ENCODE assay signal across 15 cellular contexts in the genomic region with DNA sequence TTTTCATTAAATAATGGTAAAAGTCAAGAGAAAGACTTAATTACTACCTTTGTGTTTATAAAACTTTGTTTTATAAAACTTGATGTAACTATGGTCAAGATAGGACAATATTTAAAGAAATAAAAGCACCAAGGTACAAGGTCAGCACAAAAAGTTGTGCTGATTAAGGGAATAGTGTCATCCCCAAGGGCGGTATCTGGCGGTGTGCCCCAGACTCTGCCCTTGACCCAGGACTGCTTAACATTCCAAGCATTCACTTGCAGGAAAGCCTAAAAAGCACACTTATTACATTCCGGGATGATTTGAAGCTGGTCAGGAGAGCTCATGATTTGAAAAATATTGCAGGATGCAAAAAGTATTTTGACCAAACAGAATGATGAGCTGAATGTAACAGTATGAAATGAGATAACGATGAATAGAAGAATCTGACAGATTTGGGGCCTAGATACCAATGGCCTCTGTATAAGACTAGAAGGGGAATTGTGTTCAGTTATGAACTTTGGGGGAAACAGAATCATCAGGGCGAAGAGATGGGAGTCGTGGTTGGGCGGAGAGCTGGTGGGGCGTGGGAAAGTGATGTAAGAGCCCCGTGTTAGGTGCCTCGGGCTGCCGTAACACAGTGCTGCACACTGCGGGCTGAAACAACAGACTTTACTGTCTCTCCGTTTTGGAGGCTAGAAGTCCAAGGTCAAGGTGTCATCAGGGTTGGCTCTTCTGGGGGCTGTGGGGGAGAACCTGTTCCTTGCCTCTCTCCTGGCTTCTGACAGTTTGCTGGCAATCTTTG.
DNase-seq lines count a peak whose midpoint lies in the region; ATAC-seq and TF ChIP-seq lines count a peak whose summit lies in the region.
"Had no signal": no experiment of that assay in that cellular context is flagged by ENCODE, and none has a peak within 500 bp of the region (broad histone marks: within the 10 kb centered on the region; RNA-seq: fewer than 3 reads in every experiment).

No MANE protein-coding gene starts in this region.

- H3K36me3 Mint-ChIP-seq in WTC11 (no peaks in the 10 kb centered on the region), Caco-2 (ENCODE audit: insufficient read depth, unreplicated experiment) (no peaks in the 10 kb centered on the region)
- no peaks in the 10 kb centered on the region for H3K36me3 Mint-ChIP-seq in activated T-helper 1 cell treated with anti-CD3 and anti-CD28 coated beads, Interleukin-12 subunit alpha, Interleukin-12 subunit beta, Interleukin-2, Interleukin-4 antibody, amounts not matched to agents 30 ng/mL and 10 ng/mL and 1 ng/mL, durations not matched to agents 14 hours and 24 hours and 36 hours (ENCODE audit: low read depth)
- H3K36me3 Mint-ChIP-seq: CD4-positive, CD25-positive, alpha-beta regulatory T cell; stimulated activated naive B cell treated with anti-CD40 and anti-IgM and Interleukin-4, amounts not matched to agents 10 μg/mL and 1 μg/mL and 100 μg/mL, for 72 hours had no signal

- H3K4me3 ChIP-seq in retinal pigment epithelial cell (ENCODE audit: low read length) (no peak overlapping the region), stomach (no peak overlapping the region), Caco-2 (ENCODE audit: low read depth, low read length) (no peak overlapping the region)

- no peak overlapping the region for H3K27ac ChIP-seq in stomach

- H3K4me1 ChIP-seq in stomach (peaks cover 0 to 2% (median under 1%) of the 10 kb centered on the region in 4 donors), Caco-2 (no peaks in the 10 kb centered on the region)

- H3K36me3 ChIP-seq in stomach (no peaks in the 10 kb centered on the region), Caco-2 (ENCODE audit: control insufficient read depth, insufficient read depth, low read length) (no peaks in the 10 kb centered on the region)

- ATAC-seq in WTC11: peak; percentile 73
- ATAC-seq: activated CD4-positive, alpha-beta T cell treated with anti-CD3 and anti-CD28 coated beads for 36 hours; stimulated activated naive B cell treated with anti-CD40 and anti-IgM and Interleukin-4, amounts not matched to agents 10 μg/mL and 1 μg/mL and 100 μg/mL, for 72 hours had no signal

- H3K4me1 Mint-ChIP-seq in WTC11 (peaks cover 5% of the 10 kb centered on the region), Caco-2 (ENCODE audit: low read depth, unreplicated experiment) (peaks cover 5% of the 10 kb centered on the region)
- H3K4me1 Mint-ChIP-seq in activated T-helper 1 cell treated with anti-CD3 and anti-CD28 coated beads, Interleukin-12 subunit alpha, Interleukin-12 subunit beta, Interleukin-2, Interleukin-4 antibody, amounts not matched to agents 30 ng/mL and 10 ng/mL and 1 ng/mL, durations not matched to agents 14 hours and 24 hours and 36 hours (ENCODE audit: low read depth): no peaks in the 10 kb centered on the region
- H3K4me1 Mint-ChIP-seq: activated CD4-positive, alpha-beta T cell treated with anti-CD3 and anti-CD28 coated beads for 36 hours; CD4-positive, CD25-positive, alpha-beta regulatory T cell had no signal

- H3K27ac Mint-ChIP-seq in WTC11 (no peak overlapping the region), Caco-2 (ENCODE audit: unreplicated experiment) (no peak overlapping the region)
- H3K27ac Mint-ChIP-seq in activated T-helper 1 cell treated with anti-CD3 and anti-CD28 coated beads, Interleukin-12 subunit alpha, Interleukin-12 subunit beta, Interleukin-2, Interleukin-4 antibody, amounts not matched to agents 30 ng/mL and 10 ng/mL and 1 ng/mL, durations not matched to agents 14 hours and 24 hours and 36 hours: no peak overlapping the region
- H3K27ac Mint-ChIP-seq: activated CD4-positive, alpha-beta T cell treated with anti-CD3 and anti-CD28 coated beads for 36 hours; CD4-positive, CD25-positive, alpha-beta regulatory T cell; stimulated activated naive B cell treated with anti-CD40 and anti-IgM and Interleukin-4, amounts not matched to agents 10 μg/mL and 1 μg/mL and 100 μg/mL, for 72 hours had no signal

- no TSS peak for BruUV-seq in Caco-2 (replicated peaks; lab: Mats Ljungman, UMichigan)

- H3K27me3 ChIP-seq in stomach (no peaks in the 10 kb centered on the region), Caco-2 (replicated peaks; ENCODE audit: control insufficient read depth, insufficient read depth, low read length) (no peaks in the 10 kb centered on the region; the same call in 1 of the 2 replicates)

- POLR2A ChIA-PET in WTC11 (lab: Charles Lee) (no interaction called here), Caco-2 (lab: Charles Lee) (no interaction called here)

- H3K27me3 Mint-ChIP-seq in WTC11 (ENCODE audit: low read depth) (no peaks in the 10 kb centered on the region; the same call in 1 of the 2 replicates), Caco-2 (ENCODE audit: insufficient read depth, unreplicated experiment) (no peaks in the 10 kb centered on the region)
- H3K27me3 Mint-ChIP-seq in activated T-helper 1 cell treated with anti-CD3 and anti-CD28 coated beads, Interleukin-12 subunit alpha, Interleukin-12 subunit beta, Interleukin-2, Interleukin-4 antibody, amounts not matched to agents 30 ng/mL and 10 ng/mL and 1 ng/mL, durations not matched to agents 14 hours and 24 hours and 36 hours (ENCODE audit: insufficient read depth): peaks cover 11% of the 10 kb centered on the region
- H3K27me3 Mint-ChIP-seq: activated CD4-positive, alpha-beta T cell treated with anti-CD3 and anti-CD28 coated beads for 36 hours had no signal

- CTCF ChIA-PET in WTC11 (lab: Charles Lee): interaction anchor here (3.1 kb wide), 1 partner anchor 11 kb away, joined by 22 read pairs; no protein-coding TSS in a partner anchor
- CTCF ChIA-PET in Caco-2 (lab: Charles Lee): interaction anchor here (1.1 kb wide), 1 partner anchor 11 kb away, joined by 3 read pairs; no protein-coding TSS in a partner anchor

- intact Hi-C loops in activated T-helper 1 cell treated with anti-CD3 and anti-CD28 coated beads, Interleukin-12 subunit alpha, Interleukin-12 subunit beta, Interleukin-2, Interleukin-4 antibody, amounts not matched to agents 30 ng/mL and 10 ng/mL and 1 ng/mL, durations not matched to agents 14 hours and 24 hours and 36 hours (cut with micrococcal nuclease): no loop called here
- intact Hi-C loops in stomach (cut with DNase I; ENCODE audit: low total_unique reads) (no loop called here), Caco-2 (cut with micrococcal nuclease; ENCODE audit: unreplicated experiment) (no loop called here)

- H3K9me3 Mint-ChIP-seq in WTC11 (no peaks in the 10 kb centered on the region), Caco-2 (ENCODE audit: unreplicated experiment) (no peaks in the 10 kb centered on the region)
- no peaks in the 10 kb centered on the region for H3K9me3 Mint-ChIP-seq in activated T-helper 1 cell treated with anti-CD3 and anti-CD28 coated beads, Interleukin-12 subunit alpha, Interleukin-12 subunit beta, Interleukin-2, Interleukin-4 antibody, amounts not matched to agents 30 ng/mL and 10 ng/mL and 1 ng/mL, durations not matched to agents 14 hours and 24 hours and 36 hours
- H3K9me3 Mint-ChIP-seq: CD4-positive, CD25-positive, alpha-beta regulatory T cell; stimulated activated naive B cell treated with anti-CD40 and anti-IgM and Interleukin-4, amounts not matched to agents 10 μg/mL and 1 μg/mL and 100 μg/mL, for 72 hours had no signal

- 84 to 91% (median 87%) methylated on average over 13 of the region's 13 CpGs for WGBS in stomach, 5 donors

- H3K9me3 ChIP-seq in stomach (no peaks in the 10 kb centered on the region), Caco-2 (no peaks in the 10 kb centered on the region)

- TF ChIP-seq EP300 in stomach (IDR thresholded peaks at IDR 0.05): no peak

- peak; percentile 6 for DNase-seq in GM13976 (ENCODE audit: low spot score)
- no peak for DNase-seq in WTC11 (ENCODE audit: low spot score)
- DNase-seq in iris pigment epithelial cell (ENCODE audit: low read depth): peak; percentile 59
- peak; percentile 56 for DNase-seq in retinal pigment epithelial cell (ENCODE audit: low read depth)
- DNase-seq in activated T-helper 1 cell treated with anti-CD3 and anti-CD28 coated beads, Interleukin-12 subunit alpha, Interleukin-12 subunit beta, Interleukin-2, Interleukin-4 antibody, amounts not matched to agents 30 ng/mL and 10 ng/mL and 1 ng/mL, durations not matched to agents 14 hours and 24 hours and 36 hours (ENCODE audit: low spot score): no peak
- DNase-seq in stomach: no peak
- no peak for DNase-seq in activated CD4-positive, alpha-beta T cell treated with anti-CD3 and anti-CD28 coated beads for 1 hour
- no peak for DNase-seq in Caco-2
- DNase-seq: activated CD4-positive, alpha-beta T cell treated with anti-CD3 and anti-CD28 coated beads for 36 hours; CD4-positive, CD25-positive, alpha-beta regulatory T cell; GOT3; midbrain; MV-4-11; NCI-H2227 treated with DMSO at 0.1 percent for 48 hours; stimulated activated naive B cell treated with anti-CD40 and anti-IgM and Interleukin-4, amounts not matched to agents 10 μg/mL and 1 μg/mL and 100 μg/mL, for 72 hours had no signal

- TF ChIP-seq CTCF in GM13976 (IDR thresholded peaks at IDR 0.05; ENCODE audit: borderline replicate concordance, control extremely low read depth, extremely low read depth, insufficient read depth, missing control alignments): no peak
- TF ChIP-seq CTCF in WTC11 (IDR thresholded peaks at IDR 0.05): no peak
- TF ChIP-seq CTCF in retinal pigment epithelial cell (conservative IDR thresholded peaks at IDR 0.05; ENCODE audit: low read depth, low read length): no peak
- no peak for TF ChIP-seq CTCF in stomach (IDR thresholded peaks at IDR 0.05)
- no peak for TF ChIP-seq CTCF in Caco-2 (IDR thresholded peaks at IDR 0.05; ENCODE audit: insufficient read depth in 1 of 2, low read depth in 1 of 2, low read length in 1 of 2, severe bottlenecking in 1 of 2, unreplicated experiment in 1 of 2)

- in situ Hi-C loops in GM13976 (cut with MboI; ENCODE audit: low sequenced_read_pairs, unreplicated experiment): no loop called here

- H3K4me3 Mint-ChIP-seq in WTC11 (no peak overlapping the region), Caco-2 (ENCODE audit: unreplicated experiment) (no peak overlapping the region)
- no peak overlapping the region for H3K4me3 Mint-ChIP-seq in activated T-helper 1 cell treated with anti-CD3 and anti-CD28 coated beads, Interleukin-12 subunit alpha, Interleukin-12 subunit beta, Interleukin-2, Interleukin-4 antibody, amounts not matched to agents 30 ng/mL and 10 ng/mL and 1 ng/mL, durations not matched to agents 14 hours and 24 hours and 36 hours
- H3K4me3 Mint-ChIP-seq: activated CD4-positive, alpha-beta T cell treated with anti-CD3 and anti-CD28 coated beads for 36 hours; stimulated activated naive B cell treated with anti-CD40 and anti-IgM and Interleukin-4, amounts not matched to agents 10 μg/mL and 1 μg/mL and 100 μg/mL, for 72 hours had no signal

- no peak for TF ChIP-seq POLR2A in stomach (IDR thresholded peaks at IDR 0.05)

TF ChIP-seq in WTC11, 78 proteins besides CTCF, POLR2A, EP300 and RAD21 (continues in another document):
- TF ChIP-seq, protein P1, sequence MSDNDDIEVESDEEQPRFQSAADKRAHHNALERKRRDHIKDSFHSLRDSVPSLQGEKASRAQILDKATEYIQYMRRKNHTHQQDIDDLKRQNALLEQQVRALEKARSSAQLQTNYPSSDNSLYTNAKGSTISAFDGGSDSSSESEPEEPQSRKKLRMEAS (CRISPR knock-in tag; IDR thresholded peaks at IDR 0.05): no peak
- no peak for TF ChIP-seq ZNF219 (CRISPR knock-in tag; IDR thresholded peaks at IDR 0.05; ENCODE audit: borderline replicate concordance)
- TF ChIP-seq CREM (CRISPR knock-in tag; IDR thresholded peaks at IDR 0.05): no peak
- no peak for TF ChIP-seq ZNF121 (CRISPR knock-in tag; IDR thresholded peaks at IDR 0.05)

Comparison
In these comparisons a context has a peak if more than half of its experiments do, and no peak if none do; other contexts are left out.
1. DNase-seq: peak in GM13976 (single experiment), iris pigment epithelial cell (single experiment) and retinal pigment epithelial cell (single experiment); none in WTC11 (single experiment), activated T-helper 1 cell treated with anti-CD3 and anti-CD28 coated beads, Interleukin-12 subunit alpha, Interleukin-12 subunit beta, Interleukin-2, Interleukin-4 antibody, amounts not matched to agents 30 ng/mL and 10 ng/mL and 1 ng/mL, durations not matched to agents 14 hours and 24 hours and 36 hours (single experiment), stomach (single experiment), activated CD4-positive, alpha-beta T cell treated with anti-CD3 and anti-CD28 coated beads for 1 hour (single experiment) and Caco-2 (0 of 2).